In the genomic region with DNA sequence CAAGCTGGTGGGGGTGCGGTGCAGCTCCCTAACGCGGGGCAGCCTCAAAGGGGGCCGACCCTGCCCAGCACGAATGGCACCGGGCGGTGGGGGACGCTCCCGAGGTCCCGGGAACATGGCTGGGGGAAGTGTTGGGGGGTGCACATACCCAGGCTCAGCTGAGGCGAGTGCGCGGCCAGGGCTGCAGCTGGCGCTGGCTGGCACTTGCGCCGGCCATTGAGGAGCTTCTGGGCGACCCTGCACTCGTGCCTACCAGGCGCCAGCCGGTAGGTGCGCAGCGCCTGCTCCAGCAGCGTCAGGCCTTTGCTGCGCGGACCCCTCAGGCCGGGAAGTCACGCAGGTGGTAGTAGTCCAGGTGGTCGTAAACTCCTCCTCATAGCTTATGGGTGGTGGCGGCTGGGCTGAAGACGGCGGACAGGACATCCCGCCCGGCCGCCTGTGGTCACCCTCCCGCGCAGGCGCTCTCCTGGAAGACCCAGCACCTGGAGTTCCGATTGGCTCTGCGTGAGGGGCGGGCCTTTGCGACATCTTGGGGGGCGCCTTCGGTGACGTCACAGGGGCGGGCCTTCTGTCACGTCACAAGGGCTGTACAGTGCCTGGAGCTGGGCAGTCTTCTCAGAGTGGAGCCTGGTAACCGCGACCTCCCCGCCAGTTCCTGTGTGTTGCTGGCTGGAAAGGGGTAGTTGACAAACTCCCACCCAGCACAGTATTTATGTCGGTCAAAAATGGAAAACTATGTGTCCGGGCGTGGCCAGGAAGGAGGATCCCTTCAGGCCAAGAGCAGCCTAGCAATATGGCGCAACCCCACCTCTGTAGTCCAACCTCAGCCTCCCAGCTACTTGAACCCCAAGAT, we compare ENCODE assay signal across 8 cellular contexts.
DNase-seq lines count a peak whose midpoint lies in the region; TF ChIP-seq lines count a peak whose summit lies in the region.
"Not testable (repeated sequence)": the region's sequence is repeated elsewhere in the genome, so short reads cannot be mapped to it uniquely, and the experiment has no call there.

No MANE protein-coding gene starts in this region.

- H3K27me3 Mint-ChIP-seq in activated naive CD4-positive, alpha-beta T cell treated with anti-CD3 and anti-CD28 coated beads for 36 hours (ENCODE audit: low read depth): not testable (repeated sequence)

- not testable (repeated sequence) for H3K36me3 ChIP-seq in neuron (ENCODE audit: insufficient read depth, low read length); stomach

- not testable (repeated sequence) for H3K9me3 Mint-ChIP-seq in activated naive CD4-positive, alpha-beta T cell treated with anti-CD3 and anti-CD28 coated beads for 36 hours

- not testable (repeated sequence) for H3K36me3 Mint-ChIP-seq in activated naive CD4-positive, alpha-beta T cell treated with anti-CD3 and anti-CD28 coated beads for 36 hours (ENCODE audit: low read depth)

- not testable (repeated sequence) for TF ChIP-seq EP300 in stomach (IDR thresholded peaks at IDR 0.05)

- H3K27ac ChIP-seq in stomach: peak overlapping the region; percentile 82 to 92 (median 90)

- in situ Hi-C loops in SK-MEL-5 (cut with HindIII; ENCODE audit: low pct_unique_long_range_greater_than_20kb, low sequenced_read_pairs): not testable (repeated sequence)

- H3K27me3 ChIP-seq in neuron (ENCODE audit: insufficient read depth, low read length); stomach: not testable (repeated sequence)

- H3K9me3 ChIP-seq in neuron (ENCODE audit: low read length); stomach: not testable (repeated sequence)

- peak; percentile 84 for DNase-seq in ELR (ENCODE audit: low read depth)
- DNase-seq in GOT3 (lab: John Stamatoyannopoulos, UW): peak; percentile 66
- DNase-seq in Kasumi-1 (lab: John Stamatoyannopoulos, UW): peak; percentile 68 to 70
- DNase-seq in SK-MEL-5 (ENCODE audit: low read depth, low spot score): peak; percentile 95
- DNase-seq in activated naive CD4-positive, alpha-beta T cell treated with anti-CD3 and anti-CD28 coated beads for 36 hours: peak; percentile 93
- DNase-seq in foreskin melanocyte: peak; percentile 84
- peak; percentile 94 for DNase-seq in stomach

- intact Hi-C loops in activated naive CD4-positive, alpha-beta T cell treated with anti-CD3 and anti-CD28 coated beads for 36 hours (cut with micrococcal nuclease): loop anchor here (1.0 to 5.0 kb wide), 4 partner anchors 43 to 291 kb away; partner anchors contain the start of genes ERV3-1, ZNF273 and ZNF92
- intact Hi-C loops in stomach (cut with DNase I; ENCODE audit: low total_unique reads): not testable (repeated sequence)

- H2AFZ ChIP-seq in neuron (ENCODE audit: low read depth, low read length): peak overlapping the region; percentile 84

- TF ChIP-seq POLR2A in stomach (IDR thresholded peaks at IDR 0.05): peak in 1 of 4 donors; percentile 75

- TF ChIP-seq CTCF in stomach (IDR thresholded peaks at IDR 0.05): not testable (repeated sequence)

- H3K4me1 ChIP-seq in neuron (ENCODE audit: insufficient read depth, low read length); stomach: not testable (repeated sequence)

- H3K4me1 Mint-ChIP-seq in activated naive CD4-positive, alpha-beta T cell treated with anti-CD3 and anti-CD28 coated beads for 36 hours (ENCODE audit: low read depth): not testable (repeated sequence)

- H3K4me3 Mint-ChIP-seq in activated naive CD4-positive, alpha-beta T cell treated with anti-CD3 and anti-CD28 coated beads for 36 hours: peak overlapping the region; percentile 81

- WGBS in stomach, 5 donors: 2 to 32% (median 5%) methylated on average over 7 to 52 of the region's 53 CpGs

- CTCF ChIA-PET in activated naive CD4-positive, alpha-beta T cell treated with anti-CD3 and anti-CD28 coated beads for 36 hours (lab: Charles Lee): not testable (repeated sequence)

- H3K4me3 ChIP-seq in neuron (ENCODE audit: low read length): peak overlapping the region; percentile 99
- peak overlapping the region; percentile 68 to 76 (median 71) for H3K4me3 ChIP-seq in stomach

- peak overlapping the region; percentile 83 for H3K27ac Mint-ChIP-seq in activated naive CD4-positive, alpha-beta T cell treated with anti-CD3 and anti-CD28 coated beads for 36 hours

Comparison
In these comparisons a context has a peak if more than half of its experiments do, and no peak if none do; other contexts are left out.
1. Peak in every context shown above with its lines: DNase-seq, H3K4me3 ChIP-seq and H3K27ac ChIP-seq.